1 cellular context compared by ENCODE assay signal in the genomic region with DNA sequence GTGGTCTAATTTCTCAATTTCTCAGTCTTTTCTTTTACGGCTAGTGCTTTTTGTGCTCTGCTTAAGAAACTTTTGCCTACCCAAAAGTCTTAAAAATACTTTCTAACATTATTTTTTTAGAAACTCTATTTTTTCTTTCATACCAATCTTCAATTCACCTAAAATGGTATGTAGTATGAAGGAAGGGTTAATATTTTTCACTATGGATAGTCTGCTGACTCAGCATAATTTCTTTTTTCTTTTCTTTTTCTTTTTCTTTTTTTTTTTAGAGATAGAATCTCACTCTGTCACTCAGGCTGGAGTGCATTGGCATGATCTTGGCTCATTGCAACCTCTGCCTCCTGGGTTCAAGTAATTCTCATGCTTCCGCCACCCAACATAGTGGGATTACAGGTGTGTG.
TF ChIP-seq lines count a peak whose summit lies in the region.

No MANE protein-coding gene starts in this region.

TF ChIP-seq in GM23338, 12 proteins besides CTCF, POLR2A, EP300 and RAD21 (continued from another document):
- TF ChIP-seq ZNF462 (CRISPR knock-in tag; IDR thresholded peaks at IDR 0.05) (no peak), ETS1 (IDR thresholded peaks at IDR 0.05) (no peak)
